Comparison of ENCODE assay signal across 8 cellular contexts in genomic region chr15:30625436-30626193, GRCh38.
DNase-seq lines count a peak whose midpoint lies in the region; ATAC-seq lines count a peak whose summit lies in the region.
"Not testable (repeated sequence)": the region's sequence is repeated elsewhere in the genome, so short reads cannot be mapped to it uniquely, and the experiment has no call there.

ARHGAP11B (plus strand) TSS chr15:30626128.

- not testable (repeated sequence) for H3K27me3 ChIP-seq in CD4-positive, CD25-positive, alpha-beta regulatory T cell (ENCODE audit: control insufficient read depth, insufficient read depth, low read length)

- H3K4me3 Mint-ChIP-seq in CD4-positive, CD25-positive, alpha-beta regulatory T cell: peak within 1 kb of the TSS; percentile 96 to 99 (median 98)
- H3K4me3 Mint-ChIP-seq in activated naive CD8-positive, alpha-beta T cell treated with anti-CD3 and anti-CD28 coated beads, Interleukin-2, amount 50 U/mL, for 24 hours: peak within 1 kb of the TSS; percentile 100
- peak within 1 kb of the TSS; percentile 93 to 100 (median 98) for H3K4me3 Mint-ChIP-seq in naive thymus-derived CD8-positive, alpha-beta T cell

- H3K9me3 ChIP-seq in CD4-positive, CD25-positive, alpha-beta regulatory T cell (ENCODE audit: control insufficient read depth in 2 of 2, low read length in 2 of 2): not testable (repeated sequence)

- peak; percentile 96 to 99 (median 98) for DNase-seq in CD4-positive, CD25-positive, alpha-beta regulatory T cell
- peak; percentile 95 for DNase-seq in SW480 (ENCODE audit: low spot score)
- DNase-seq in activated naive CD8-positive, alpha-beta T cell treated with anti-CD3 and anti-CD28 coated beads, Interleukin-2, amount 50 U/mL, for 24 hours: peak; percentile 93
- DNase-seq in germinal center (ENCODE audit: low spot score): peak; percentile 81
- peak; percentile 84 to 99 (median 96) for DNase-seq in naive thymus-derived CD8-positive, alpha-beta T cell
- peak; percentile 84 to 90 for DNase-seq in stimulated activated CD8-positive, alpha-beta memory T cell treated with anti-CD3 and anti-CD28 coated beads, Interleukin-2, amount 100 ng/mL, for 1 hour (ENCODE audit: low read depth in 2 of 2)

- not testable (repeated sequence) for H3K36me3 ChIP-seq in CD4-positive, CD25-positive, alpha-beta regulatory T cell (ENCODE audit: control insufficient read depth, insufficient read depth, low read length)

- not testable (repeated sequence) for H3K4me1 ChIP-seq in CD4-positive, CD25-positive, alpha-beta regulatory T cell (ENCODE audit: control insufficient read depth, insufficient read depth, low read length, poor library complexity, severe bottlenecking)

- not testable (repeated sequence) for H3K9me3 Mint-ChIP-seq in CD4-positive, CD25-positive, alpha-beta regulatory T cell; activated naive CD8-positive, alpha-beta T cell treated with anti-CD3 and anti-CD28 coated beads, Interleukin-2, amount 50 U/mL, for 24 hours; naive thymus-derived CD8-positive, alpha-beta T cell

- POLR2A ChIA-PET in naive thymus-derived CD8-positive, alpha-beta T cell (lab: Charles Lee): interaction anchor here (1.0 kb wide), 1 partner anchor 701 kb away, joined by 3 read pairs; the partner anchor contains the start of gene KLF13

- peaks cover 6 to 29% (median 18%) of the 10 kb centered on the region in 4 donors for H3K4me1 Mint-ChIP-seq in CD4-positive, CD25-positive, alpha-beta regulatory T cell
- H3K4me1 Mint-ChIP-seq in activated naive CD8-positive, alpha-beta T cell treated with anti-CD3 and anti-CD28 coated beads, Interleukin-2, amount 50 U/mL, for 24 hours: peaks cover 19% of the 10 kb centered on the region
- H3K4me1 Mint-ChIP-seq in naive thymus-derived CD8-positive, alpha-beta T cell: peaks cover 12 to 23% (median 16%) of the 10 kb centered on the region in 4 donors

- H3K27ac ChIP-seq in CD4-positive, CD25-positive, alpha-beta regulatory T cell (ENCODE audit: insufficient read depth, low read length, poor library complexity, severe bottlenecking): peak within 1 kb of the TSS; percentile 85

- H3K27me3 Mint-ChIP-seq in CD4-positive, CD25-positive, alpha-beta regulatory T cell; activated naive CD8-positive, alpha-beta T cell treated with anti-CD3 and anti-CD28 coated beads, Interleukin-2, amount 50 U/mL, for 24 hours; naive thymus-derived CD8-positive, alpha-beta T cell: not testable (repeated sequence)

- H3K36me3 Mint-ChIP-seq in CD4-positive, CD25-positive, alpha-beta regulatory T cell; naive thymus-derived CD8-positive, alpha-beta T cell: not testable (repeated sequence)
- H3K36me3 Mint-ChIP-seq in activated naive CD8-positive, alpha-beta T cell treated with anti-CD3 and anti-CD28 coated beads, Interleukin-2, amount 50 U/mL, for 24 hours (ENCODE audit: low read depth): peaks cover 17% of the 10 kb centered on the region

- peak within 1 kb of the TSS; percentile 94 to 100 (median 100) for H3K27ac Mint-ChIP-seq in CD4-positive, CD25-positive, alpha-beta regulatory T cell
- H3K27ac Mint-ChIP-seq in activated naive CD8-positive, alpha-beta T cell treated with anti-CD3 and anti-CD28 coated beads, Interleukin-2, amount 50 U/mL, for 24 hours: peak within 1 kb of the TSS; percentile 95
- peak within 1 kb of the TSS; percentile 93 to 100 (median 98) for H3K27ac Mint-ChIP-seq in naive thymus-derived CD8-positive, alpha-beta T cell

- peak; percentile 96 for ATAC-seq in CD4-positive, CD25-positive, alpha-beta regulatory T cell (ENCODE audit: low read depth in 2 of 2)
- ATAC-seq in GM19397 (IDR thresholded peaks at IDR 0.05; ENCODE audit: unreplicated experiment) (peak; percentile 94), HG03280 (IDR thresholded peaks at IDR 0.05; ENCODE audit: unreplicated experiment) (peak; percentile 91)
- ATAC-seq in activated naive CD8-positive, alpha-beta T cell treated with anti-CD3 and anti-CD28 coated beads, Interleukin-2, amount 50 U/mL, for 24 hours: peak; percentile 99
- peak; percentile 93 for ATAC-seq in naive thymus-derived CD8-positive, alpha-beta T cell

- H3K4me3 ChIP-seq in CD4-positive, CD25-positive, alpha-beta regulatory T cell (ENCODE audit: low read depth, low read length): peak within 1 kb of the TSS; percentile 96

Comparison
In these comparisons a context has a peak if more than half of its experiments do, and no peak if none do; other contexts are left out.
1. Peak in every context shown above with its lines: DNase-seq, ATAC-seq, H3K4me3 ChIP-seq and H3K27ac ChIP-seq.